ENCODE assay signal across 8 cellular contexts in the genomic region with DNA sequence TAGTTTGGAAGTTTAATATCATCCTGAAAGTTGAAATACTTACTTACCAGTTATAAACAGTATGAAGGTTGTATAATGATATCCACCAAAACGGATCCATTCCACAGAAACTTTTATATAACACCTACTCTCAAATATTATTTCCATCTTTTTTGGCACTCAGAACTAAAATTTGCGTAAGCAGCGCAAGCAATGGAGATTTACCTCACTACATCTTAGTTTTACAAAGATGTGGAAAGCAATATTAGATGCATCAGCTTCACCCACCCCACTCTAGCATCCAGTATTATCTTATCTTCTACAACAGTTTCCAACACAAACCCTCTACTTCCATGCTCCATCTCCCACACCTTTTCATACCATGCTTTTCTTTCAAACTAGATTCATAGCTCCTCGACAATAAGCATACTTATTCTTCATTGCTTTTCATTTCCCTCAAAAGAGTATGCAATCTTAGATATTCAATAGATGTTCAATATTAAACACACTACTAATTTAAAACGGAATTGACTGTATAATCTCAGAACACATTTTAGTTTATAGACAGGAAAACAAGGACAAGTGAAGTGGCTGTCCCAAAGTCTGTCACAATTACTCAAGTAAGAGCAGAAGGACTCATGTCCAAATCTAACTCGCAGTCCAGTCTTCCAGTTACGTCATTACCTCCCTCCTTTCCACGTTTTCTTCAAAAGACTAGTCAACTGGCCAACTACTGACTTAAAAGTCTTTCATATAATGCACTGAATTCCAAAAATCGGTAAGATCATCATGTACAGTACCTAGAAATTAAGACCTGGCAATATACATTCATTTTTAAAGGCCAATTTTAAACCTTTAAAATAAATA. TPM values are rescaled to one million over a fixed set of nuclear protein-coding genes. Genes with fewer than 3 reads are reported as not detected.
A peak's percentile ranks its signal among the peaks of the same experiment; 100 is the strongest.
DNase-seq lines count a peak whose midpoint lies in the region; ATAC-seq and TF ChIP-seq lines count a peak whose summit lies in the region.

No MANE protein-coding gene starts in this region.

- H3K4me3 Mint-ChIP-seq in stimulated activated naive CD8-positive, alpha-beta T cell treated with anti-CD3 and anti-CD28 coated beads, Interleukin-15, Interleukin-2, amounts not matched to agents 100 ng/mL and 50 ng/mL, for 24 hours: peak overlapping the region; percentile 90

- no peaks in the 10 kb centered on the region for H3K36me3 ChIP-seq in lower lobe of right lung

- H3K9me3 Mint-ChIP-seq in stimulated activated naive CD8-positive, alpha-beta T cell treated with anti-CD3 and anti-CD28 coated beads, Interleukin-15, Interleukin-2, amounts not matched to agents 100 ng/mL and 50 ng/mL, for 24 hours: no peaks in the 10 kb centered on the region

- H3K4me1 ChIP-seq in lower lobe of right lung: peaks cover 63% of the 10 kb centered on the region

- H3K27me3 Mint-ChIP-seq in stimulated activated naive CD8-positive, alpha-beta T cell treated with anti-CD3 and anti-CD28 coated beads, Interleukin-15, Interleukin-2, amounts not matched to agents 100 ng/mL and 50 ng/mL, for 24 hours: no peaks in the 10 kb centered on the region

- peak overlapping the region; percentile 37 for H3K27ac Mint-ChIP-seq in stimulated activated naive CD8-positive, alpha-beta T cell treated with anti-CD3 and anti-CD28 coated beads, Interleukin-15, Interleukin-2, amounts not matched to agents 100 ng/mL and 50 ng/mL, for 24 hours

- in situ Hi-C loops in astrocyte of the cerebellum (cut with HindIII; ENCODE audit: low sequenced_read_pairs) (no loop called here), GM13976 (cut with MboI; ENCODE audit: low sequenced_read_pairs, unreplicated experiment) (no loop called here)

- peaks cover 61% of the 10 kb centered on the region for H3K36me3 Mint-ChIP-seq in stimulated activated naive CD8-positive, alpha-beta T cell treated with anti-CD3 and anti-CD28 coated beads, Interleukin-15, Interleukin-2, amounts not matched to agents 100 ng/mL and 50 ng/mL, for 24 hours (ENCODE audit: low read depth)

- H3K4me1 Mint-ChIP-seq in stimulated activated naive CD8-positive, alpha-beta T cell treated with anti-CD3 and anti-CD28 coated beads, Interleukin-15, Interleukin-2, amounts not matched to agents 100 ng/mL and 50 ng/mL, for 24 hours (ENCODE audit: low read depth): peaks cover 72% of the 10 kb centered on the region

- intact Hi-C loops in lower lobe of right lung (cut with DNase I): no loop called here

- no peak for TF ChIP-seq CTCF in astrocyte of the cerebellum (IDR thresholded peaks at IDR 0.05; ENCODE audit: low read depth, low read length, missing control alignments)
- no peak for TF ChIP-seq CTCF in lower lobe of right lung (IDR thresholded peaks at IDR 0.05)
- no peak for TF ChIP-seq CTCF in GM13976 (IDR thresholded peaks at IDR 0.05; ENCODE audit: borderline replicate concordance, control extremely low read depth, extremely low read depth, insufficient read depth, missing control alignments)

- DNase-seq in stimulated activated naive CD8-positive, alpha-beta T cell treated with anti-CD3 and anti-CD28 coated beads, Interleukin-15, Interleukin-2, amounts not matched to agents 100 U/mL and 50 U/mL, for 24 hours: no peak
- DNase-seq in astrocyte of the cerebellum (ENCODE audit: low read depth) (no peak), lower lobe of right lung (no peak), GM13976 (ENCODE audit: low spot score) (no peak), GM19240 (ENCODE audit: insufficient read length, low spot score) (no peak)

- H3K9me3 ChIP-seq in lower lobe of right lung: no peaks in the 10 kb centered on the region

- H3K27me3 ChIP-seq in lower lobe of right lung (ENCODE audit: low read depth): no peaks in the 10 kb centered on the region

- H3K4me3 ChIP-seq in astrocyte of the cerebellum (ENCODE audit: low read depth, low read length) (peak overlapping the region; percentile 98), lower lobe of right lung (peak overlapping the region; percentile 98)

- no peak for ATAC-seq in stimulated activated naive CD8-positive, alpha-beta T cell treated with anti-CD3 and anti-CD28 coated beads, Interleukin-15, Interleukin-2, amounts not matched to agents 100 U/mL and 50 U/mL, for 24 hours
- ATAC-seq in lower lobe of right lung: no peak
- no peak for ATAC-seq in GM18861 (IDR thresholded peaks at IDR 0.05; ENCODE audit: unreplicated experiment)
- ATAC-seq in GM21526 (IDR thresholded peaks at IDR 0.05; ENCODE audit: low FRiP score, unreplicated experiment): no peak

- peak overlapping the region; percentile 100 for H3K27ac ChIP-seq in lower lobe of right lung

RNA-seq across cellular contexts. Expression of gene PPP2CA, which starts 2.2 kb away (rescaled TPM):
- total RNA-seq in lower lobe of right lung: 96.9 TPM

RNA-seq across cellular contexts. Expression of gene SKP1, which starts 46.9 kb away (rescaled TPM):
- total RNA-seq in lower lobe of right lung: 249 TPM
